9 cellular contexts compared by ENCODE assay signal in genomic region chr4:139266208-139266582, GRCh38. TPM values are rescaled to one million over a fixed set of nuclear protein-coding genes. Genes with fewer than 3 reads are reported as not detected.
DNase-seq lines count a peak whose midpoint lies in the region; ATAC-seq and TF ChIP-seq lines count a peak whose summit lies in the region.
"Had no signal": no experiment of that assay in that cellular context is flagged by ENCODE, and none has a peak within 500 bp of the region (broad histone marks: within the 10 kb centered on the region; RNA-seq: fewer than 3 reads in every experiment).

No MANE protein-coding gene starts in this region.

- intact Hi-C loops in natural killer cell (cut with micrococcal nuclease): loop anchor here (1.0 to 2.0 kb wide), 2 partner anchors 35 to 88 kb away; partner anchors contain the start of gene NAA15

- H3K36me3 Mint-ChIP-seq in natural killer cell: no peaks in the 10 kb centered on the region

- H3K4me1 Mint-ChIP-seq in natural killer cell: peaks cover 18 to 22% of the 10 kb centered on the region in 2 donors

- peak; percentile 1 for ATAC-seq in HG02943 (IDR thresholded peaks at IDR 0.05; ENCODE audit: low read depth, unreplicated experiment)
- ATAC-seq in natural killer cell: peak in 1 of 3 donors; percentile 4

- H3K27me3 Mint-ChIP-seq in natural killer cell (ENCODE audit: low read depth in 2 of 2): no peaks in the 10 kb centered on the region

- no peak for DNase-seq in AG10803 (ENCODE audit: low read depth)
- DNase-seq in astrocyte of the spinal cord (ENCODE audit: low read depth, low spot score): no peak
- DNase-seq in natural killer cell: no peak
- DNase-seq in GM13976 (ENCODE audit: low spot score): no peak
- DNase-seq in NCI-H1694 treated with DMSO at 0.1 percent for 48 hours (lab: John Stamatoyannopoulos, UW): no peak
- DNase-seq in epidermal melanocyte (ENCODE audit: insufficient read length, low spot score): no peak
- DNase-seq in GM03348 (ENCODE audit: low spot score): no peak

- H3K4me3 ChIP-seq in AG10803 (ENCODE audit: low read length) (peak overlapping the region; percentile 56), astrocyte of the spinal cord (ENCODE audit: low read depth, low read length) (peak overlapping the region; percentile 31)

- peak overlapping the region; percentile 92 to 95 for H3K27ac Mint-ChIP-seq in natural killer cell

- in situ Hi-C loops in astrocyte of the spinal cord (cut with HindIII; ENCODE audit: low sequenced_read_pairs): no loop called here
- in situ Hi-C loops in GM13976 (cut with MboI; ENCODE audit: low sequenced_read_pairs, unreplicated experiment): no loop called here

- TF ChIP-seq CTCF in AG10803 (conservative IDR thresholded peaks at IDR 0.05; ENCODE audit: low read length): no peak
- no peak for TF ChIP-seq CTCF in astrocyte of the spinal cord (IDR thresholded peaks at IDR 0.05; ENCODE audit: low read depth, low read length)
- no peak for TF ChIP-seq CTCF in natural killer cell (IDR thresholded peaks at IDR 0.05)
- no peak for TF ChIP-seq CTCF in GM13976 (IDR thresholded peaks at IDR 0.05; ENCODE audit: borderline replicate concordance, control extremely low read depth, extremely low read depth, insufficient read depth, missing control alignments)

- peak overlapping the region; percentile 91 for H3K4me3 Mint-ChIP-seq in natural killer cell

- H3K9me3 Mint-ChIP-seq in natural killer cell: no peaks in the 10 kb centered on the region

RNA-seq across cellular contexts. Expression of gene MGARP, which starts 13.8 kb away (rescaled TPM):
- under 1 TPM; 0.35 to 0.78 (median 0.63) TPM for total RNA-seq in natural killer cell
- total RNA-seq: SK-MEL-5 had no signal

RNA-seq across cellular contexts. Expression of gene NAA15, which starts 35.1 kb away (rescaled TPM):
- 10 to 100 TPM; 56.7 to 66.3 (median 61.9) TPM for total RNA-seq in natural killer cell

RNA-seq across cellular contexts. Expression of gene NDUFC1, which starts 36.1 kb away (rescaled TPM):
- total RNA-seq in natural killer cell: 10 to 100 TPM; 14.0 to 15.8 (median 14.3) TPM
